13 cellular contexts compared by ENCODE assay signal in genomic region chr3:171248426-171249115, GRCh38.
DNase-seq lines count a peak whose midpoint lies in the region; ATAC-seq, FAIRE-seq and TF ChIP-seq lines count a peak whose summit lies in the region.
"Had no signal": no experiment of that assay in that cellular context is flagged by ENCODE, and none has a peak within 500 bp of the region (broad histone marks: within the 10 kb centered on the region; RNA-seq: fewer than 3 reads in every experiment).

No MANE protein-coding gene starts in this region.

- H3K27me3 Mint-ChIP-seq in osteocyte (ENCODE audit: unreplicated experiment) (no peaks in the 10 kb centered on the region), MCF 10A (ENCODE audit: insufficient read depth, unreplicated experiment) (no peaks in the 10 kb centered on the region)

- no peak overlapping the region for H3K4me3 ChIP-seq in mesenchymal stem cell (ENCODE audit: insufficient read depth in 1 of 2, low read depth in 1 of 2, low read length in 2 of 2)
- H3K4me3 ChIP-seq: pancreas had no signal

- no peaks in the 10 kb centered on the region for H3K36me3 ChIP-seq in mesenchymal stem cell (ENCODE audit: control insufficient read depth in 1 of 2, insufficient read depth in 2 of 2, low read depth in 1 of 2, low read length in 2 of 2)
- H3K36me3 ChIP-seq: pancreas had no signal

- intact Hi-C loops in MCF 10A (cut with micrococcal nuclease), result no loop called here

- TF ChIP-seq CTCF in GM13976 (IDR thresholded peaks at IDR 0.05; ENCODE audit: borderline replicate concordance, control extremely low read depth, extremely low read depth, insufficient read depth, missing control alignments), result no peak
- TF ChIP-seq CTCF in osteocyte (IDR thresholded peaks at IDR 0.05), result no peak
- no peak for TF ChIP-seq CTCF in MCF 10A (IDR thresholded peaks at IDR 0.05; ENCODE audit: unreplicated experiment)

- no peak overlapping the region for H2AFZ ChIP-seq in mesenchymal stem cell (ENCODE audit: low read depth, low read length)

- no peak overlapping the region for H2BK15ac ChIP-seq in mesenchymal stem cell (ENCODE audit: low read depth, poor library complexity, severe bottlenecking)

- H3K9me3 Mint-ChIP-seq in osteocyte (ENCODE audit: unreplicated experiment) (no peaks in the 10 kb centered on the region), MCF 10A (ENCODE audit: unreplicated experiment) (no peaks in the 10 kb centered on the region)
- H3K9me3 Mint-ChIP-seq: activated T-helper 1 cell treated with anti-CD3 and anti-CD28 coated beads, Interleukin-12 subunit alpha, Interleukin-12 subunit beta, Interleukin-2, Interleukin-4 antibody, amounts not matched to agents 30 ng/mL and 10 ng/mL and 1 ng/mL, durations not matched to agents 14 hours and 24 hours and 36 hours had no signal

- WGBS in mesenchymal stem cell, result 96% methylated on average over 4 of the region's 4 CpGs

- BruUV-seq in MCF 10A (replicated peaks; lab: Mats Ljungman, UMichigan), result no TSS peak

- H3K23ac ChIP-seq in mesenchymal stem cell (ENCODE audit: low read length in 2 of 2), result no peak overlapping the region

- in situ Hi-C loops in GM13976 (cut with MboI; ENCODE audit: low sequenced_read_pairs, unreplicated experiment), result no loop called here

- H3K4me3 Mint-ChIP-seq in osteocyte (ENCODE audit: unreplicated experiment) (no peak overlapping the region), MCF 10A (ENCODE audit: unreplicated experiment) (no peak overlapping the region)
- H3K4me3 Mint-ChIP-seq: activated T-helper 1 cell treated with anti-CD3 and anti-CD28 coated beads, Interleukin-12 subunit alpha, Interleukin-12 subunit beta, Interleukin-2, Interleukin-4 antibody, amounts not matched to agents 30 ng/mL and 10 ng/mL and 1 ng/mL, durations not matched to agents 14 hours and 24 hours and 36 hours had no signal

- H4K91ac ChIP-seq in mesenchymal stem cell (ENCODE audit: low read length), result no peak overlapping the region

- H3K14ac ChIP-seq in mesenchymal stem cell (ENCODE audit: low read length in 2 of 2), result no peak overlapping the region

- POLR2A ChIA-PET in MCF 10A (lab: Yijun Ruan, JAX), result no interaction called here

- no peaks in the 10 kb centered on the region for H3K36me3 Mint-ChIP-seq in osteocyte (ENCODE audit: unreplicated experiment)
- no peaks in the 10 kb centered on the region for H3K36me3 Mint-ChIP-seq in MCF 10A (ENCODE audit: insufficient read depth, unreplicated experiment)

- no peak overlapping the region for H3K27ac ChIP-seq in mesenchymal stem cell (ENCODE audit: low read length, poor library complexity, severe bottlenecking)
- H3K27ac ChIP-seq: HL-60, pancreas had no signal

- H2BK12ac ChIP-seq in mesenchymal stem cell (ENCODE audit: low read length in 2 of 2), result no peak overlapping the region

- H3K4ac ChIP-seq in mesenchymal stem cell (ENCODE audit: low read depth in 1 of 2, low read length in 2 of 2), result no peak overlapping the region

- no peaks in the 10 kb centered on the region for H3K27me3 ChIP-seq in mesenchymal stem cell (ENCODE audit: control insufficient read depth in 1 of 2, insufficient read depth in 1 of 2, low read length in 2 of 2)
- H3K27me3 ChIP-seq: pancreas had no signal

- H3K9me3 ChIP-seq in mesenchymal stem cell (ENCODE audit: control insufficient read depth, low read length), result no peaks in the 10 kb centered on the region
- H3K9me3 ChIP-seq: pancreas had no signal

- H3K4me1 ChIP-seq in mesenchymal stem cell (ENCODE audit: control insufficient read depth, insufficient read depth, low read depth, low read length), result no peaks in the 10 kb centered on the region

- no peak overlapping the region for H3K9ac ChIP-seq in mesenchymal stem cell (ENCODE audit: low read length)

- DNase-seq in GM13976 (ENCODE audit: low spot score), result peak; percentile 55
- DNase-seq in GM19239 (ENCODE audit: insufficient read length, low spot score), result no peak
- peak; percentile 39 for DNase-seq in NCI-H446 treated with DMSO at 0.1 percent for 48 hours (lab: John Stamatoyannopoulos, UW)
- DNase-seq in mesenchymal stem cell, result no peak
- DNase-seq in osteocyte (ENCODE audit: extremely low spot score, unreplicated experiment), result no peak
- no peak for DNase-seq in MCF 10A (ENCODE audit: unreplicated experiment)
- DNase-seq in NCI-H524 treated with DMSO at 0.1 percent for 48 hours (lab: John Stamatoyannopoulos, UW), result no peak
- DNase-seq: Calu3, kidney, pancreas had no signal

- no peak overlapping the region for H2BK120ac ChIP-seq in mesenchymal stem cell (ENCODE audit: low read depth, low read length)

- H4K8ac ChIP-seq in mesenchymal stem cell (ENCODE audit: low read length), result no peak overlapping the region

- no peak overlapping the region for H3K18ac ChIP-seq in mesenchymal stem cell (ENCODE audit: low read depth in 1 of 2, low read length in 2 of 2)

- H3K79me1 ChIP-seq in mesenchymal stem cell (replicated peaks; ENCODE audit: low read length, poor library complexity, severe bottlenecking), result peaks cover 25% of the 10 kb centered on the region

- H2AK5ac ChIP-seq in mesenchymal stem cell (ENCODE audit: low read length, severe bottlenecking), result no peak overlapping the region

- FAIRE-seq in GM19239 (lab: Jason Lieb, UNC), result peak; percentile 93
- FAIRE-seq: kidney, pancreas had no signal

- CTCF ChIA-PET in MCF 10A (lab: Yijun Ruan, JAX), result interaction anchor here (0.6 to 1.5 kb wide), 2 partner anchors 24 to 26 kb away, joined by 3 to 4 read pairs; no protein-coding TSS in a partner anchor

- no peak overlapping the region for H3K4me2 ChIP-seq in mesenchymal stem cell (ENCODE audit: low read length, poor library complexity, severe bottlenecking)

- no peak overlapping the region for H3K27ac Mint-ChIP-seq in osteocyte (ENCODE audit: unreplicated experiment)
- no peak overlapping the region for H3K27ac Mint-ChIP-seq in MCF 10A (ENCODE audit: low read depth, unreplicated experiment)
- H3K27ac Mint-ChIP-seq: activated T-helper 1 cell treated with anti-CD3 and anti-CD28 coated beads, Interleukin-12 subunit alpha, Interleukin-12 subunit beta, Interleukin-2, Interleukin-4 antibody, amounts not matched to agents 30 ng/mL and 10 ng/mL and 1 ng/mL, durations not matched to agents 14 hours and 24 hours and 36 hours had no signal

- H3K4me1 Mint-ChIP-seq in osteocyte (ENCODE audit: unreplicated experiment) (peaks cover 1% of the 10 kb centered on the region), MCF 10A (ENCODE audit: insufficient read depth, unreplicated experiment) (peaks cover 9% of the 10 kb centered on the region)

- H2BK5ac ChIP-seq in mesenchymal stem cell (ENCODE audit: low read depth, low read length, poor library complexity, severe bottlenecking), result no peak overlapping the region

- peak; percentile 78 for ATAC-seq in HG02852 (IDR thresholded peaks at IDR 0.05; ENCODE audit: unreplicated experiment)
- ATAC-seq: pancreas had no signal

Comparison
In these comparisons a context has a peak if more than half of its experiments do, and no peak if none do; other contexts are left out.
1. DNase-seq: peak in GM13976 (single experiment) and NCI-H446 treated with DMSO at 0.1 percent for 48 hours (single experiment); none in GM19239 (single experiment), mesenchymal stem cell (single experiment), osteocyte (single experiment), MCF 10A (single experiment) and NCI-H524 treated with DMSO at 0.1 percent for 48 hours (single experiment).